Comparison of ENCODE assay signal across 11 cellular contexts in the genomic region with DNA sequence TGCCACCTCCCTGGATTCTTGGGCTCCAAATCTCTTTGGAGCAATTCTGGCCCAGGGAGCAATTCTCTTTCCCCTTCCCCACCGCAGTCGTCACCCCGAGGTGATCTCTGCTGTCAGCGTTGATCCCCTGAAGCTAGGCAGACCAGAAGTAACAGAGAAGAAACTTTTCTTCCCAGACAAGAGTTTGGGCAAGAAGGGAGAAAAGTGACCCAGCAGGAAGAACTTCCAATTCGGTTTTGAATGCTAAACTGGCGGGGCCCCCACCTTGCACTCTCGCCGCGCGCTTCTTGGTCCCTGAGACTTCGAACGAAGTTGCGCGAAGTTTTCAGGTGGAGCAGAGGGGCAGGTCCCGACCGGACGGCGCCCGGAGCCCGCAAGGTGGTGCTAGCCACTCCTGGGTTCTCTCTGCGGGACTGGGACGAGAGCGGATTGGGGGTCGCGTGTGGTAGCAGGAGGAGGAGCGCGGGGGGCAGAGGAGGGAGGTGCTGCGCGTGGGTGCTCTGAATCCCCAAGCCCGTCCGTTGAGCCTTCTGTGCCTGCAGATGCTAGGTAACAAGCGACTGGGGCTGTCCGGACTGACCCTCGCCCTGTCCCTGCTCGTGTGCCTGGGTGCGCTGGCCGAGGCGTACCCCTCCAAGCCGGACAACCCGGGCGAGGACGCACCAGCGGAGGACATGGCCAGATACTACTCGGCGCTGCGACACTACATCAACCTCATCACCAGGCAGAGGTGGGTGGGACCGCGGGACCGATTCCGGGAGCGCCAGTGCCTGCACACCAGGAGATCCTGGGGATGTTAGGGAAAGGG. TPM values are rescaled to one million over a fixed set of nuclear protein-coding genes. Genes with fewer than 3 reads are reported as not detected.
A peak's percentile ranks its signal among the peaks of the same experiment; 100 is the strongest.
DNase-seq lines count a peak whose midpoint lies in the region; ATAC-seq and TF ChIP-seq lines count a peak whose summit lies in the region.
"Had no signal": no experiment of that assay in that cellular context is flagged by ENCODE, and none has a peak within 500 bp of the region (broad histone marks: within the 10 kb centered on the region; RNA-seq: fewer than 3 reads in every experiment).

No MANE protein-coding gene starts in this region.

- H3K36me3 Mint-ChIP-seq in GM23338 (ENCODE audit: low read depth) = no peaks in the 10 kb centered on the region
- no peaks in the 10 kb centered on the region for H3K36me3 Mint-ChIP-seq in central memory CD8-positive, alpha-beta T cell (ENCODE audit: insufficient read depth)
- H3K36me3 Mint-ChIP-seq in nephron progenitor cell (ENCODE audit: low read depth) = no peaks in the 10 kb centered on the region

- H2AFZ ChIP-seq in GM23338 = peak overlapping the region; percentile 94

- H3K4me1 ChIP-seq in BLaER1 (peaks cover 52% of the 10 kb centered on the region), GM23338 (ENCODE audit: insufficient read depth) (peaks cover 41% of the 10 kb centered on the region)

- 0 out of 2 replicates have a peak, but pooled peaks cover 5% of the 10 kb centered on the region for H3K9me2 ChIP-seq in GM23338 (ENCODE audit: insufficient read depth)

- TF ChIP-seq CTCF in GM23338 (conservative IDR thresholded peaks at IDR 0.05; ENCODE audit: low read depth in 2 of 2) = peak; percentile 45 to 60
- no peak for TF ChIP-seq CTCF in nephron progenitor cell (IDR thresholded peaks at IDR 0.05)

- H3K27me3 Mint-ChIP-seq in GM23338 (ENCODE audit: insufficient read depth, low read depth, poor library complexity) = peaks cover 42% of the 10 kb centered on the region
- peaks cover 68% of the 10 kb centered on the region for H3K27me3 Mint-ChIP-seq in central memory CD8-positive, alpha-beta T cell
- peaks cover 51% of the 10 kb centered on the region for H3K27me3 Mint-ChIP-seq in nephron progenitor cell (ENCODE audit: low read depth, poor library complexity)

- ATAC-seq in GM23338 = peak; percentile 79
- ATAC-seq in central memory CD8-positive, alpha-beta T cell (replicated peaks; ENCODE audit: extremely low read depth, poor library complexity, severe bottlenecking) = no peak
- ATAC-seq in HG02884 (IDR thresholded peaks at IDR 0.05; ENCODE audit: unreplicated experiment) = no peak
- ATAC-seq in HG03432 (IDR thresholded peaks at IDR 0.05; ENCODE audit: unreplicated experiment) = no peak
- ATAC-seq: esophagus mucosa had no signal

- H3K4me3 ChIP-seq in BLaER1 = peak overlapping the region; percentile 72
- peak overlapping the region; percentile 75 for H3K4me3 ChIP-seq in GM23338

- H3K27ac ChIP-seq in BLaER1 = peak overlapping the region; percentile 95
- no peak overlapping the region for H3K27ac ChIP-seq in GM23338 (ENCODE audit: low read depth)

- no peaks in the 10 kb centered on the region for H3K79me2 ChIP-seq in GM23338 (replicated peaks; ENCODE audit: insufficient read depth)

- H3K36me3 ChIP-seq in BLaER1 = no peaks in the 10 kb centered on the region
- H3K36me3 ChIP-seq in GM23338 (ENCODE audit: insufficient read depth) = no peaks in the 10 kb centered on the region

- H4K20me1 ChIP-seq in BLaER1 = no peaks in the 10 kb centered on the region
- H4K20me1 ChIP-seq in GM23338 (replicated peaks; ENCODE audit: insufficient read depth) = no peaks in the 10 kb centered on the region; the same call in 1 of the 2 replicates

- DNase-seq in GM23338 (ENCODE audit: low spot score) = peak; percentile 90
- DNase-seq in central memory CD8-positive, alpha-beta T cell (ENCODE audit: low spot score in 2 of 2) = no peak
- DNase-seq in nephron progenitor cell = peak; percentile 52
- DNase-seq in NCI-H2107 (lab: John Stamatoyannopoulos, UW) = no peak
- DNase-seq in SKM-1 (lab: John Stamatoyannopoulos, UW; ENCODE audit: unreplicated experiment) = no peak
- DNase-seq: NCI-H1436 had no signal

- 0 out of 2 replicates have a peak, but pooled peaks cover 4% of the 10 kb centered on the region for H3F3A ChIP-seq in GM23338 (replicated peaks; ENCODE audit: low read depth)

- peaks cover 20% of the 10 kb centered on the region for H3K27me3 ChIP-seq in BLaER1
- H3K27me3 ChIP-seq in GM23338 (ENCODE audit: insufficient read depth) = peaks cover 84% of the 10 kb centered on the region

- H3K9me3 ChIP-seq in BLaER1 = no peaks in the 10 kb centered on the region

- H3K9me3 Mint-ChIP-seq in GM23338 (no peaks in the 10 kb centered on the region), nephron progenitor cell (peaks cover 7% of the 10 kb centered on the region)
- no peaks in the 10 kb centered on the region for H3K9me3 Mint-ChIP-seq in central memory CD8-positive, alpha-beta T cell

- H3K4me2 ChIP-seq in BLaER1 = peak overlapping the region; percentile 89
- H3K4me2 ChIP-seq in GM23338 = peak overlapping the region; percentile 96

- H3K4me3 Mint-ChIP-seq in GM23338 (peak overlapping the region; percentile 80), nephron progenitor cell (peak overlapping the region; percentile 77)
- H3K4me3 Mint-ChIP-seq in central memory CD8-positive, alpha-beta T cell = peak overlapping the region; percentile 63

- H3K9ac ChIP-seq in BLaER1 = peak overlapping the region; percentile 88

- H3K27ac Mint-ChIP-seq in GM23338 (no peak overlapping the region), nephron progenitor cell (no peak overlapping the region)
- no peak overlapping the region for H3K27ac Mint-ChIP-seq in central memory CD8-positive, alpha-beta T cell (ENCODE audit: low read depth)

- H3K4me1 Mint-ChIP-seq in GM23338 = peaks cover 31% of the 10 kb centered on the region
- peaks cover 17% of the 10 kb centered on the region for H3K4me1 Mint-ChIP-seq in central memory CD8-positive, alpha-beta T cell
- H3K4me1 Mint-ChIP-seq in nephron progenitor cell = peaks cover 5% of the 10 kb centered on the region

TF ChIP-seq in GM23338, 12 proteins besides CTCF, POLR2A, EP300 and RAD21:
- peak; percentile 5 for TF ChIP-seq EZH2phosphoT487 (IDR thresholded peaks at IDR 0.05; ENCODE audit: unreplicated experiment)
- no peak for TF ChIP-seq POLR2AphosphoS5 (IDR thresholded peaks at IDR 0.05; ENCODE audit: low read depth)

RNA-seq across cellular contexts. Expression of a gene that starts 0.9 kb away (rescaled TPM):
- total RNA-seq in GM23338 (2014; rRNA removed; shearing (Covaris generic)) = 3.1 TPM in 1 of 2 replicates, not detected in the other
- 4.8 and 7.0 TPM in 2 replicates for polyA plus RNA-seq in GM23338 (2016; fragmentation: Nextera tagmentation; extraction: Ambion mirVana)
- total RNA-seq: esophagus mucosa, SK-MEL-5 had no signal

Comparison
In these comparisons a context has a peak if more than half of its experiments do, and no peak if none do; other contexts are left out.
1. DNase-seq: peak in GM23338 (single experiment) and nephron progenitor cell (single experiment); none in central memory CD8-positive, alpha-beta T cell (0 of 2), NCI-H2107 (single experiment) and SKM-1 (single experiment).
2. Peak in every context shown above with its lines, with median percentiles within 50 percentile points of each other: H3K4me3 Mint-ChIP-seq.